In the genomic region with DNA sequence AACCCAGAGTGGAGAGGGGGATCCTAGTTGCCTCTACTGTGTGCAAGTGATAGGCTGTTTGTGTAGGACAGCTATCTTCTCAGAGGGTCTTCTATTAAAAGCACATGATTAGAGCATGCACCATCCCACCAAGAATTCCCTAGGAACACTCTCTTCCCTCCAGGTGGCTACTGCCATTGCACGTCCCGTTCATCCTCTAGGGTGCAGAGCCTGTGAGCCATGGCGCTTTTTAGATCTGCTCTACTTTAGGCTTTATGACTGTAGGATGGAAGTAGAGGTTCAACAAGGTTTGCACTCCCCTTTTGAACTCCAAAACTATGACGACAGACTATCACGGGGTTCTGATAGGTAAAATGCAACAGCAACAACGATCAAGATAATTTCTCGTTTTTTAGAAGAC, we compare ENCODE assay signal across 10 cellular contexts.
"Had no signal": no experiment of that assay in that cellular context is flagged by ENCODE, and none has a peak within 500 bp of the region (broad histone marks: within the 10 kb centered on the region; RNA-seq: fewer than 3 reads in every experiment).

No MANE protein-coding gene starts in this region.

- ATAC-seq: GM23338 had no signal

- FAIRE-seq: H1, H54 had no signal

- DNase-seq: H9, HCEC 1CT, IMR-90, Karpas-422, KBM-7 had no signal

- H3K4me3 ChIP-seq: GM23338 had no signal

- H3K27ac ChIP-seq: HL-60, KMS-11 had no signal

- H3K4me2 ChIP-seq: GM23338, KMS-11 had no signal

- H3K9ac ChIP-seq: KMS-11 had no signal

- H2AFZ ChIP-seq: GM23338 had no signal
